2 cellular contexts compared by ENCODE assay signal in genomic region chr9:128002959-128003358, GRCh38.
TF ChIP-seq lines count a peak whose summit lies in the region.

No MANE protein-coding gene starts in this region.

TF ChIP-seq in IMR-90, 13 proteins besides CTCF, POLR2A, EP300 and RAD21:
- TF ChIP-seq SMC3 (IDR thresholded peaks at IDR 0.05; ENCODE audit: low read depth, low read length) = no peak
- TF ChIP-seq CEBPB (IDR thresholded peaks at IDR 0.05; ENCODE audit: low read depth, low read length) = no peak
- no peak for TF ChIP-seq NFE2L2 (IDR thresholded peaks at IDR 0.05; ENCODE audit: low read depth, low read length)
- no peak for TF ChIP-seq MAFK (IDR thresholded peaks at IDR 0.05; ENCODE audit: low read depth, low read length)
- TF ChIP-seq MXI1 (IDR thresholded peaks at IDR 0.05; ENCODE audit: borderline replicate concordance, low read depth, low read length) = no peak

TF ChIP-seq in endothelial cell of umbilical vein, 7 proteins besides CTCF, POLR2A, EP300 and RAD21:
- TF ChIP-seq GATA2 (IDR thresholded peaks at IDR 0.05; ENCODE audit: insufficient read depth, insufficient read length, low read depth, low read length) (no peak), MYC (IDR thresholded peaks at IDR 0.05; ENCODE audit: low read depth, low read length) (no peak), MAX (IDR thresholded peaks at IDR 0.05; ENCODE audit: insufficient read depth, insufficient read length) (no peak), FOS (IDR thresholded peaks at IDR 0.05; ENCODE audit: borderline replicate concordance, insufficient read depth, low read length) (no peak), EZH2 (IDR thresholded peaks at IDR 0.05; ENCODE audit: borderline replicate concordance, low read depth, low read length, severe bottlenecking) (no peak), JUN (IDR thresholded peaks at IDR 0.05; ENCODE audit: borderline replicate concordance, insufficient read depth, insufficient read length, low read depth) (no peak), POLR2AphosphoS5 (IDR thresholded peaks at IDR 0.05; ENCODE audit: insufficient read depth, low read depth, low read length) (no peak)
